Comparison of ENCODE assay signal across 8 cellular contexts in genomic region chr3:127590282-127590592, GRCh38. TPM values are rescaled to one million over a fixed set of nuclear protein-coding genes. Genes with fewer than 3 reads are reported as not detected.
A peak's percentile ranks its signal among the peaks of the same experiment; 100 is the strongest.
DNase-seq lines count a peak whose midpoint lies in the region; ATAC-seq, FAIRE-seq and TF ChIP-seq lines count a peak whose summit lies in the region.

No MANE protein-coding gene starts in this region.

- H3K36me3 ChIP-seq in adrenal gland (replicated peaks in 1 of 2) (no peaks in the 10 kb centered on the region), kidney (ENCODE audit: control insufficient read depth in 1 of 2, insufficient read depth in 2 of 2, low read length in 2 of 2) (no peaks in the 10 kb centered on the region)

- no peak for TF ChIP-seq CTCF in GM12864 (IDR thresholded peaks at IDR 0.05; ENCODE audit: low read depth, low read length, missing control alignments)
- TF ChIP-seq CTCF in adrenal gland (IDR thresholded peaks at IDR 0.05): peak in 1 of 6 experiments; percentile 13
- no peak for TF ChIP-seq CTCF in kidney (IDR thresholded peaks at IDR 0.05; ENCODE audit: borderline replicate concordance, extremely low read depth, insufficient read depth)

- peaks cover 21 to 43% of the 10 kb centered on the region in 2 donors for H3K4me1 ChIP-seq in adrenal gland (replicated peaks in 1 of 2)
- H3K4me1 ChIP-seq in kidney (ENCODE audit: control insufficient read depth in 1 of 2, insufficient read depth in 1 of 2, low read depth in 1 of 2, low read length in 2 of 2): peaks cover 14 to 24% of the 10 kb centered on the region in 2 donors

- FAIRE-seq in kidney (lab: Jason Lieb, UNC): no peak

- H3K4me3 ChIP-seq in GM12864 (ENCODE audit: low read depth, low read length) (peak overlapping the region; percentile 77), adrenal gland (peak overlapping the region; percentile 51 to 90 (median 82)), kidney (ENCODE audit: low read length in 2 of 2) (peak overlapping the region; percentile 63 to 88)
- peak overlapping the region; percentile 72 for H3K4me3 ChIP-seq in Jurkat, Clone E6-1 (ENCODE audit: low read length)

- no peak for DNase-seq in GM12864 (ENCODE audit: low read depth)
- no peak for DNase-seq in Jurkat, Clone E6-1 (ENCODE audit: low read depth, low spot score)
- DNase-seq in adrenal gland: no peak
- DNase-seq in kidney: no peak
- peak; percentile 15 for DNase-seq in stimulated activated naive CD4-positive, alpha-beta T cell treated with Interleukin-2 at 50 U/mL for 16 hours (lab: John Stamatoyannopoulos, UW)
- DNase-seq in HPDE6-E6E7 (ENCODE audit: extremely low spot score): no peak
- no peak for DNase-seq in mesenteric fat pad (ENCODE audit: low spot score)

- peak overlapping the region; percentile 74 to 81 for H3K9ac ChIP-seq in kidney (ENCODE audit: low read length in 2 of 2)

- peak; percentile 34 for ATAC-seq in GM21529 (IDR thresholded peaks at IDR 0.05; ENCODE audit: unreplicated experiment)

- intact Hi-C loops in adrenal gland (cut with DNase I): no loop called here
- intact Hi-C loops in kidney (cut with DNase I): no loop called here

- H3K9me3 ChIP-seq in adrenal gland (replicated peaks in 1 of 3) (no peaks in the 10 kb centered on the region), kidney (ENCODE audit: control insufficient read depth in 1 of 2, low read length in 2 of 2) (no peaks in the 10 kb centered on the region)

- peak overlapping the region in 4 of 5 donors; percentile 87 to 95 (median 91) for H3K27ac ChIP-seq in adrenal gland
- peak overlapping the region; percentile 79 to 89 for H3K27ac ChIP-seq in kidney (ENCODE audit: low read depth in 2 of 2, low read length in 2 of 2)

- WGBS in adrenal gland, 4 donors: 0 to 1% methylated on average over 38 to 41 of the region's 41 CpGs; no CpG with 5 or more reads in 2 of the 4 donors

- no peaks in the 10 kb centered on the region for H3K27me3 ChIP-seq in adrenal gland

- TF ChIP-seq POLR2A in adrenal gland (IDR thresholded peaks at IDR 0.05): peak in 1 of 2 donors; percentile 32

RNA-seq across cellular contexts. Expression of gene TPRA1, which starts 0.3 kb away (rescaled TPM):
- polyA plus RNA-seq in Jurkat, Clone E6-1 (2012; ENCODE audit: insufficient read depth, insufficient read length): 35.2 TPM
- total RNA-seq in adrenal gland (10 to 100 TPM; 28.0 to 65.6 (median 47.5) TPM), kidney (36.4 TPM), mesenteric fat pad (24.6 TPM)
- polyA plus RNA-seq in adrenal gland (10 to 100 TPM; 13.5 to 54.5 (median 47.0) TPM), kidney (ENCODE audit: insufficient read depth, low read depth, low replicate concordance) (35.4 TPM)

RNA-seq across cellular contexts. Expression of gene MCM2, which starts 8.0 kb away (rescaled TPM):
- 153 TPM for polyA plus RNA-seq in Jurkat, Clone E6-1 (2012; ENCODE audit: insufficient read depth, insufficient read length)
- total RNA-seq in adrenal gland (10 to 100 TPM in 4 of 8 donors, 1 to 10 TPM in 4; 4.8 to 11.9 (median 9.7) TPM), kidney (8.8 TPM), mesenteric fat pad (2.4 TPM)
- polyA plus RNA-seq in adrenal gland (1 to 10 TPM; 1.7 to 3.0 (median 2.5) TPM), kidney (ENCODE audit: insufficient read depth, low read depth, low replicate concordance) (3.3 TPM)

RNA-seq across cellular contexts. Expression of gene PODXL2, which starts 38.7 kb away (rescaled TPM):
- polyA plus RNA-seq in Jurkat, Clone E6-1 (2012; ENCODE audit: insufficient read depth, insufficient read length): 1.2 TPM
- 10 to 100 TPM; 22.0 to 52.4 (median 25.8) TPM for total RNA-seq in adrenal gland
- polyA plus RNA-seq in adrenal gland: 10 to 100 TPM; 17.0 to 28.7 (median 22.5) TPM
- total RNA-seq in kidney: 7.4 TPM
- 10.5 TPM for polyA plus RNA-seq in kidney (ENCODE audit: insufficient read depth, low read depth, low replicate concordance)
- total RNA-seq in mesenteric fat pad: 2.5 TPM
